1 cellular context compared by ENCODE assay signal in genomic region chr1:201483373-201483949, GRCh38.
TF ChIP-seq lines count a peak whose summit lies in the region.

No MANE protein-coding gene starts in this region.

TF ChIP-seq in GM23338, 12 proteins besides CTCF, POLR2A, EP300 and RAD21 (continued from another document):
- TF ChIP-seq REST (IDR thresholded peaks at IDR 0.05; ENCODE audit: unreplicated experiment) (no peak), ZNF331 (CRISPR knock-in tag; IDR thresholded peaks at IDR 0.05; ENCODE audit: low read depth) (no peak), EZH2 (IDR thresholded peaks at IDR 0.05; ENCODE audit: low read depth, unreplicated experiment) (no peak), ZNF462 (CRISPR knock-in tag; IDR thresholded peaks at IDR 0.05) (no peak), EZH2phosphoT487 (IDR thresholded peaks at IDR 0.05; ENCODE audit: unreplicated experiment) (no peak), ETS1 (IDR thresholded peaks at IDR 0.05) (no peak), NANOG (IDR thresholded peaks at IDR 0.05; ENCODE audit: borderline replicate concordance) (no peak)
TF ChIP-seq in GM23338: peak in this region for 0.
